Comparison of ENCODE assay signal across 16 cellular contexts in genomic region chr3:55286695-55287094, GRCh38.
DNase-seq lines count a peak whose midpoint lies in the region; ATAC-seq and TF ChIP-seq lines count a peak whose summit lies in the region.
"Had no signal": no experiment of that assay in that cellular context is flagged by ENCODE, and none has a peak within 500 bp of the region (broad histone marks: within the 10 kb centered on the region; RNA-seq: fewer than 3 reads in every experiment).

No MANE protein-coding gene starts in this region.

- H3K18ac ChIP-seq in IMR-90 (ENCODE audit: low read depth, low read length) (peak overlapping the region; percentile 34; the same call in 1 of the 2 replicates), trophoblast cell (ENCODE audit: low read length) (no peak overlapping the region)

- in situ Hi-C loops in IMR-90 (cut with MboI; ENCODE audit: low sequenced_read_pairs) (no loop called here), GM13977 (cut with MboI; ENCODE audit: low pct_unique_long_range_greater_than_20kb, low sequenced_read_pairs, unreplicated experiment) (no loop called here)

- no TSS peak for BruUV-seq in IMR-90 (replicated peaks; lab: Mats Ljungman, UMichigan)

- no CpG with 5 or more reads among the region's 1 CpG for WGBS in IMR-90 (ENCODE audit: extremely low coverage in 2 of 2, insufficient read length in 1 of 2), 2 experiments
- no CpG with 5 or more reads among the region's 1 CpG for WGBS in trophoblast cell (ENCODE audit: extremely low coverage, insufficient coverage, insufficient read length)

- H4K91ac ChIP-seq in IMR-90 (ENCODE audit: insufficient read depth, low read depth, low read length) (no peak overlapping the region; the same call in 1 of the 2 replicates), trophoblast cell (ENCODE audit: low read depth, low read length) (no peak overlapping the region)

- H3K27me3 ChIP-seq in IMR-90 (ENCODE audit: control insufficient read depth, insufficient read depth, low read length) (no peaks in the 10 kb centered on the region), trophoblast cell (ENCODE audit: insufficient read depth, low read length) (no peaks in the 10 kb centered on the region)
- H3K27me3 ChIP-seq: BLaER1 treated with 17β-estradiol and CSF1 and Interleukin-3, amounts not matched to agents 10 nM and 100 nM had no signal

- TF ChIP-seq CTCF in IMR-90 (conservative IDR thresholded peaks at IDR 0.05; ENCODE audit: low read depth, low read length) (no peak), GM13977 (IDR thresholded peaks at IDR 0.05; ENCODE audit: extremely low read depth, insufficient read depth, missing control alignments) (no peak)

- peaks cover 16% of the 10 kb centered on the region for H3K9me1 ChIP-seq in IMR-90 (ENCODE audit: insufficient read depth, low read length)

- H4K8ac ChIP-seq in IMR-90 (ENCODE audit: low read depth in 2 of 2, low read length in 2 of 2) = peak overlapping the region in 1 of 2 experiments; percentile 81; a peak in 1 of 4 replicates
- H4K8ac ChIP-seq in trophoblast cell (ENCODE audit: low read depth, low read length) = no peak overlapping the region

- H3K79me1 ChIP-seq in IMR-90 (ENCODE audit: low read depth in 1 of 2, low read length in 2 of 2) = no peaks in the 10 kb centered on the region
- no peaks in the 10 kb centered on the region for H3K79me1 ChIP-seq in trophoblast cell (ENCODE audit: low read length)

- no peak overlapping the region for H3K4ac ChIP-seq in IMR-90 (ENCODE audit: low read depth, low read length)
- no peak overlapping the region for H3K4ac ChIP-seq in trophoblast cell (ENCODE audit: low read depth, low read length)

- H2BK5ac ChIP-seq in IMR-90 (ENCODE audit: low read depth, low read length, poor library complexity, severe bottlenecking) = peak overlapping the region; percentile 84
- no peak overlapping the region for H2BK5ac ChIP-seq in trophoblast cell (ENCODE audit: low read depth, low read length, poor library complexity)

- no peaks in the 10 kb centered on the region for H4K20me1 ChIP-seq in IMR-90 (ENCODE audit: insufficient read depth, low read length)
- H4K20me1 ChIP-seq: BLaER1 treated with 17β-estradiol and CSF1 and Interleukin-3, amounts not matched to agents 10 nM and 100 nM had no signal

- no peak overlapping the region for H4K12ac ChIP-seq in trophoblast cell (ENCODE audit: low read depth, low read length)

- no peak for DNase-seq in left ventricle myocardium superior
- DNase-seq in cardiac septum (ENCODE audit: low spot score) = no peak
- no peak for DNase-seq in IMR-90
- DNase-seq in fibroblast of gingiva (ENCODE audit: low read depth) = peak; percentile 36
- DNase-seq in GM13977 (ENCODE audit: low spot score) = no peak
- no peak for DNase-seq in trophoblast cell
- DNase-seq: AML-193; CD4-positive, CD25-positive, alpha-beta regulatory T cell; DMS53; GF-D8; HCEC 1CT; HFFc6 had no signal

- H2BK120ac ChIP-seq in IMR-90 (ENCODE audit: low read depth, low read length) (peak overlapping the region; percentile 89; the same call in 1 of the 2 replicates), trophoblast cell (ENCODE audit: insufficient read depth, low read length, poor library complexity) (no peak overlapping the region)

- CTCF ChIA-PET in IMR-90 (lab: Yijun Ruan, JAX) = no interaction called here

- TF ChIP-seq RAD21 in IMR-90 (IDR thresholded peaks at IDR 0.05; ENCODE audit: low read length) = no peak

- dilution Hi-C loops in IMR-90 (cut with HindIII; ENCODE audit: low sequenced_read_pairs, unreplicated experiment) = no loop called here

- peak; percentile 57 for ATAC-seq in left ventricle myocardium superior
- peak; percentile 44 for ATAC-seq in IMR-90 (ENCODE audit: low read depth)
- ATAC-seq in HG03342 (IDR thresholded peaks at IDR 0.05; ENCODE audit: unreplicated experiment) = no peak
- ATAC-seq: A549 had no signal

- H3K23ac ChIP-seq in IMR-90 (ENCODE audit: low read depth, low read length) (no peak overlapping the region), trophoblast cell (ENCODE audit: low read length) (no peak overlapping the region)

- intact Hi-C loops in left ventricle myocardium superior (cut with micrococcal nuclease) (no loop called here), cardiac septum (cut with DNase I) (no loop called here), IMR-90 (cut with micrococcal nuclease) (no loop called here)

- H3K36me3 ChIP-seq in IMR-90 (ENCODE audit: control insufficient read depth, insufficient read depth, low read length) = no peaks in the 10 kb centered on the region
- H3K36me3 ChIP-seq in trophoblast cell (ENCODE audit: control insufficient read depth in 1 of 2, insufficient read depth in 2 of 2, low read length in 2 of 2) = no peaks in the 10 kb centered on the region
- H3K36me3 ChIP-seq: BLaER1 treated with 17β-estradiol and CSF1 and Interleukin-3, amounts not matched to agents 10 nM and 100 nM had no signal

- H2AFZ ChIP-seq in IMR-90 (replicated peaks; ENCODE audit: low read length, poor library complexity) (no peak overlapping the region), trophoblast cell (ENCODE audit: insufficient read depth, low read length, poor library complexity) (no peak overlapping the region)

- H2AK5ac ChIP-seq in IMR-90 (ENCODE audit: low read depth, low read length) (peak overlapping the region; percentile 37; the same call in 1 of the 2 replicates), trophoblast cell (ENCODE audit: low read length) (no peak overlapping the region)

- H3K9me3 ChIP-seq in IMR-90 (ENCODE audit: control insufficient read depth, insufficient read depth, low read length) (no peaks in the 10 kb centered on the region), trophoblast cell (ENCODE audit: insufficient read depth, low read depth, low read length) (no peaks in the 10 kb centered on the region)
- H3K9me3 ChIP-seq: A549; BLaER1 treated with 17β-estradiol and CSF1 and Interleukin-3, amounts not matched to agents 10 nM and 100 nM had no signal

- no peaks in the 10 kb centered on the region for H3K79me2 ChIP-seq in trophoblast cell (ENCODE audit: control insufficient read depth, insufficient read depth, low read length, poor library complexity)

- H3K4me2 ChIP-seq in IMR-90 (ENCODE audit: low read depth, low read length) = no peak overlapping the region
- H3K4me2 ChIP-seq in trophoblast cell (ENCODE audit: low read length) = no peak overlapping the region
- H3K4me2 ChIP-seq: A549; BLaER1 treated with 17β-estradiol and CSF1 and Interleukin-3, amounts not matched to agents 10 nM and 100 nM had no signal

- no peak overlapping the region for H2AK9ac ChIP-seq in IMR-90 (replicated peaks; ENCODE audit: low read depth, low read length, poor library complexity)

- TF ChIP-seq POLR2A in IMR-90 (IDR thresholded peaks at IDR 0.05; ENCODE audit: low read depth, low read length) = no peak

- POLR2A ChIA-PET in IMR-90 (lab: Charles Lee; ENCODE audit: unreplicated experiment) = no interaction called here

- H3K14ac ChIP-seq in IMR-90 (replicated peaks; ENCODE audit: low read depth, low read length) (0 out of 2 replicates have a peak overlapping the region, but pooled peaks have one; percentile 3), trophoblast cell (ENCODE audit: low read length) (no peak overlapping the region)

- H3K27ac ChIP-seq in IMR-90 (ENCODE audit: insufficient read depth, low read length) (peak overlapping the region; percentile 41), trophoblast cell (ENCODE audit: low read depth, low read length) (no peak overlapping the region)
- H3K27ac ChIP-seq: A549; BLaER1 treated with 17β-estradiol and CSF1 and Interleukin-3, amounts not matched to agents 10 nM and 100 nM; HL-60 had no signal

- no peak overlapping the region for H2BK12ac ChIP-seq in trophoblast cell (ENCODE audit: low read length)

- H2BK15ac ChIP-seq in IMR-90 (ENCODE audit: low read depth, low read length) = peak overlapping the region; percentile 98; the same call in 2 of the 3 replicates

- H4K5ac ChIP-seq in IMR-90 (ENCODE audit: low read depth, low read length) = peak overlapping the region; percentile 2; the same call in 1 of the 2 replicates

- no peak overlapping the region for H2BK20ac ChIP-seq in IMR-90 (ENCODE audit: low read depth, low read length)

- H3K4me1 ChIP-seq in IMR-90 (ENCODE audit: control insufficient read depth, insufficient read depth, low read length) = peaks cover 21% of the 10 kb centered on the region
- peaks cover 5 to 8% of the 10 kb centered on the region in 2 experiments for H3K4me1 ChIP-seq in trophoblast cell (ENCODE audit: control insufficient read depth in 1 of 2, insufficient read depth in 2 of 2, low read length in 2 of 2)
- H3K4me1 ChIP-seq: A549 had no signal

- H3K4me3 ChIP-seq in IMR-90 (ENCODE audit: insufficient read depth, low read depth, low read length) (no peak overlapping the region), trophoblast cell (ENCODE audit: low read depth, low read length) (no peak overlapping the region)
- H3K4me3 ChIP-seq: A549; BLaER1 treated with 17β-estradiol and CSF1 and Interleukin-3, amounts not matched to agents 10 nM and 100 nM had no signal

- H3K56ac ChIP-seq in IMR-90 (ENCODE audit: extremely low read depth, insufficient read depth, low read length) = no peak overlapping the region

- H3K9ac ChIP-seq in IMR-90 (ENCODE audit: low read depth, low read length) (no peak overlapping the region), trophoblast cell (ENCODE audit: low read length) (no peak overlapping the region)
- H3K9ac ChIP-seq: BLaER1 treated with 17β-estradiol and CSF1 and Interleukin-3, amounts not matched to agents 10 nM and 100 nM had no signal

TF ChIP-seq in IMR-90, 13 proteins besides CTCF, POLR2A, EP300 and RAD21 (continues in another document):
- TF ChIP-seq MXI1 (IDR thresholded peaks at IDR 0.05; ENCODE audit: borderline replicate concordance, low read depth, low read length) (no peak), CHD1 (IDR thresholded peaks at IDR 0.05; ENCODE audit: low read depth, low read length) (no peak), CEBPB (IDR thresholded peaks at IDR 0.05; ENCODE audit: low read depth, low read length) (no peak), RFX5 (IDR thresholded peaks at IDR 0.05; ENCODE audit: low read depth, low read length) (no peak), NFE2L2 (IDR thresholded peaks at IDR 0.05; ENCODE audit: low read depth, low read length) (no peak), FOS (IDR thresholded peaks at IDR 0.05; ENCODE audit: low read depth, low read length) (no peak), USF2 (IDR thresholded peaks at IDR 0.05; ENCODE audit: low read depth, low read length) (no peak)
